Comparison of ENCODE assay signal across 8 cellular contexts in the genomic region with DNA sequence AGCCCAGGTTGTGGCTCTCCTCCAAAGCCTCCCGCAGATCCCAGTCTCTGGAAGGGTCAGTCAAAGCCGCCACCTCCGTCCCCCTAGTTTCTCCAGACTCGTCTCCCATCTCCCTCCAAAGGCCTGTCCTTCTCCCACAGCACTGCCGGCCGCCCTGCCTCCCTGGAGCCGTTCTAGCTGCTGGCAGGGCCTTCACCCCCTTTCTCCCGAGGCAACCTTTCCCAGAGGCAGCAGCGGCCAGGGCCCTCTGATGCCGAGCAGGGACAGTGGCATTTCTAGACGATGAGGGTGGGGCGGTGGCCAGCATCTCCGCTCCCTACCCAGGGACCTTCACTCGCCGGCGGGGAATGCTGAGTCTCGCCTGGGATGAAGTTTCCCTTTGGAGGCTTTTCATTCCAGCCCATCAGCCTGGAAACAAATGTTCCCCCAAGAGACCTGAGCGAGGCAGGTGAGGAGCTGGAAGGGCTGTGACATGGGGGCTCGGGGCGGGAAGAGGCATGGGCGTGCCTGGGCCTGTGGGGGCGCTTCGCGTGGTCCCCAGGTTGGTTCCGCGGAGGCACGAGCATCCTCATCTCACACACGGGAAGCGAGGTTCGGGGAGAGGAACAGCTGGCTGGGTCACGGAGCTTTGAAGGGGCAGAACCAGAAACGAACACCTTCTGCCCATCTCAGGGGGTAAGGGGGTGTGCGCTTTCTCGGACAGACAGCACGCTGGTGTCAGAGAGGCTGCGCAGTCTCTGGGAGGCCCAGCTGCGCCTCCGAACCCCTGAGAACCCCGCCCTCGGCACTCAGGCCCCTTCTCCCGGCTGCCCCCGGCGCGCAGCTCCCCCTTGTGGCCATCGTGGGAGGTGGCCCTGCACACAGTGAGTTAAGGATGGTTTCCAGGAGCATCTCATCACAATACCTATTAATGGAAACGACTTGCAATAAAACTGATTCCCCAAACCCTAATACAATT. TPM values are rescaled to one million over a fixed set of nuclear protein-coding genes. Genes with fewer than 3 reads are reported as not detected.
DNase-seq lines count a peak whose midpoint lies in the region; ATAC-seq and TF ChIP-seq lines count a peak whose summit lies in the region.

No MANE protein-coding gene starts in this region.

- intact Hi-C loops in naive thymus-derived CD4-positive, alpha-beta T cell (cut with micrococcal nuclease), result no loop called here

- H3K36me3 ChIP-seq in Loucy (ENCODE audit: insufficient read depth, low read length) (no peaks in the 10 kb centered on the region), gastroesophageal sphincter (no peaks in the 10 kb centered on the region)
- H3K36me3 ChIP-seq in naive thymus-derived CD4-positive, alpha-beta T cell (ENCODE audit: control insufficient read depth in 2 of 3, insufficient read depth in 3 of 3, low read length in 3 of 3), result no peaks in the 10 kb centered on the region

- H3K4me1 ChIP-seq in Loucy (ENCODE audit: insufficient read depth, low read length, poor library complexity, severe bottlenecking), result no peaks in the 10 kb centered on the region
- no peaks in the 10 kb centered on the region for H3K4me1 ChIP-seq in naive thymus-derived CD4-positive, alpha-beta T cell (ENCODE audit: control insufficient read depth in 2 of 2, insufficient read depth in 2 of 2, low read length in 2 of 2)
- H3K4me1 ChIP-seq in gastroesophageal sphincter, result no peaks in the 10 kb centered on the region

- H3K27me3 Mint-ChIP-seq in activated naive CD8-positive, alpha-beta T cell treated with anti-CD3 and anti-CD28 coated beads, Interleukin-2, amount 50 U/mL, for 24 hours, result no peaks in the 10 kb centered on the region
- H3K27me3 Mint-ChIP-seq in naive thymus-derived CD4-positive, alpha-beta T cell, result no peaks in the 10 kb centered on the region

- peak; percentile 29 for DNase-seq in COLO668 (lab: John Stamatoyannopoulos, UW; ENCODE audit: unreplicated experiment)
- DNase-seq in activated naive CD8-positive, alpha-beta T cell treated with anti-CD3 and anti-CD28 coated beads, Interleukin-2, amount 50 U/mL, for 24 hours, result peak; percentile 67
- peak in 1 of 9 donors; percentile 56 for DNase-seq in naive thymus-derived CD4-positive, alpha-beta T cell
- no peak for DNase-seq in NOMO-1 (lab: John Stamatoyannopoulos, UW; ENCODE audit: unreplicated experiment in 2 of 2)

- no peaks in the 10 kb centered on the region for H3K36me3 Mint-ChIP-seq in activated naive CD8-positive, alpha-beta T cell treated with anti-CD3 and anti-CD28 coated beads, Interleukin-2, amount 50 U/mL, for 24 hours (ENCODE audit: low read depth)
- H3K36me3 Mint-ChIP-seq in naive thymus-derived CD4-positive, alpha-beta T cell, result peaks cover 0 to 8% (median 3%) of the 10 kb centered on the region in 5 donors

- no peak overlapping the region for H3K27ac Mint-ChIP-seq in activated naive CD8-positive, alpha-beta T cell treated with anti-CD3 and anti-CD28 coated beads, Interleukin-2, amount 50 U/mL, for 24 hours
- no peak overlapping the region for H3K27ac Mint-ChIP-seq in naive thymus-derived CD4-positive, alpha-beta T cell

- WGBS in gastroesophageal sphincter (ENCODE audit: low coverage in 1 of 2), 2 donors, result 65 to 69% methylated on average over 4 to 5 of the region's 46 CpGs

- TF ChIP-seq EP300 in gastroesophageal sphincter (IDR thresholded peaks at IDR 0.05), result no peak

- TF ChIP-seq POLR2A in gastroesophageal sphincter (IDR thresholded peaks at IDR 0.05), result no peak

- H3K9me3 Mint-ChIP-seq in activated naive CD8-positive, alpha-beta T cell treated with anti-CD3 and anti-CD28 coated beads, Interleukin-2, amount 50 U/mL, for 24 hours, result no peaks in the 10 kb centered on the region
- H3K9me3 Mint-ChIP-seq in naive thymus-derived CD4-positive, alpha-beta T cell, result no peaks in the 10 kb centered on the region

- H3K9me2 ChIP-seq in Loucy (replicated peaks; ENCODE audit: low read depth, low read length), result no peaks in the 10 kb centered on the region

- no peak overlapping the region for H3K4me2 ChIP-seq in Loucy (ENCODE audit: low read depth, low read length, poor library complexity, severe bottlenecking)

- CTCF ChIA-PET in naive thymus-derived CD4-positive, alpha-beta T cell (lab: Charles Lee), result no interaction called here

- H3K4me1 Mint-ChIP-seq in activated naive CD8-positive, alpha-beta T cell treated with anti-CD3 and anti-CD28 coated beads, Interleukin-2, amount 50 U/mL, for 24 hours, result no peaks in the 10 kb centered on the region
- H3K4me1 Mint-ChIP-seq in naive thymus-derived CD4-positive, alpha-beta T cell, result no peaks in the 10 kb centered on the region

- peak; percentile 91 for TF ChIP-seq CTCF in Loucy (conservative IDR thresholded peaks at IDR 0.05; ENCODE audit: low read length)
- peak in 2 of 4 experiments; percentile 17 to 43 for TF ChIP-seq CTCF in gastroesophageal sphincter (IDR thresholded peaks at IDR 0.05)

- POLR2A ChIA-PET in naive thymus-derived CD4-positive, alpha-beta T cell (lab: Charles Lee), result no interaction called here

- no peaks in the 10 kb centered on the region for H4K20me1 ChIP-seq in Loucy (ENCODE audit: insufficient read depth, low read length, poor library complexity, severe bottlenecking)

- H3K9me3 ChIP-seq in Loucy (ENCODE audit: insufficient read depth, low read depth, low read length), result no peaks in the 10 kb centered on the region
- H3K9me3 ChIP-seq in naive thymus-derived CD4-positive, alpha-beta T cell (ENCODE audit: control insufficient read depth in 2 of 3, low read length in 3 of 3), result no peaks in the 10 kb centered on the region
- no peaks in the 10 kb centered on the region for H3K9me3 ChIP-seq in gastroesophageal sphincter

- no peaks in the 10 kb centered on the region for H3F3A ChIP-seq in Loucy (ENCODE audit: low read depth)

- H3K4me3 ChIP-seq in Loucy (ENCODE audit: low read length, poor library complexity, severe bottlenecking), result no peak overlapping the region
- no peak overlapping the region for H3K4me3 ChIP-seq in naive thymus-derived CD4-positive, alpha-beta T cell (ENCODE audit: low read length)
- no peak overlapping the region for H3K4me3 ChIP-seq in gastroesophageal sphincter

- no peak overlapping the region for H3K9ac ChIP-seq in Loucy (ENCODE audit: low read depth, low read length, poor library complexity, severe bottlenecking)

- no peaks in the 10 kb centered on the region for H3K79me2 ChIP-seq in Loucy (ENCODE audit: insufficient read depth, low read length)

- ATAC-seq in activated naive CD8-positive, alpha-beta T cell treated with anti-CD3 and anti-CD28 coated beads, Interleukin-2, amount 50 U/mL, for 24 hours, result no peak
- ATAC-seq in naive thymus-derived CD4-positive, alpha-beta T cell, result peak; percentile 40
- ATAC-seq in GM18502 (IDR thresholded peaks at IDR 0.05; ENCODE audit: poor library complexity, unreplicated experiment), result no peak
- ATAC-seq in gastroesophageal sphincter, result no peak
- ATAC-seq in HG03025 (IDR thresholded peaks at IDR 0.05; ENCODE audit: low FRiP score, unreplicated experiment), result no peak

- H3K4me3 Mint-ChIP-seq in activated naive CD8-positive, alpha-beta T cell treated with anti-CD3 and anti-CD28 coated beads, Interleukin-2, amount 50 U/mL, for 24 hours, result no peak overlapping the region
- no peak overlapping the region for H3K4me3 Mint-ChIP-seq in naive thymus-derived CD4-positive, alpha-beta T cell

- no peak overlapping the region for H3K27ac ChIP-seq in naive thymus-derived CD4-positive, alpha-beta T cell (ENCODE audit: low read depth, low read length)
- H3K27ac ChIP-seq in gastroesophageal sphincter, result no peak overlapping the region

- no peak overlapping the region for H2AFZ ChIP-seq in Loucy (ENCODE audit: low read length)

- H3K27me3 ChIP-seq in Loucy (ENCODE audit: insufficient read depth, low read length, poor library complexity, severe bottlenecking) (no peaks in the 10 kb centered on the region), gastroesophageal sphincter (peaks cover 20% of the 10 kb centered on the region)
- no peaks in the 10 kb centered on the region for H3K27me3 ChIP-seq in naive thymus-derived CD4-positive, alpha-beta T cell (ENCODE audit: control insufficient read depth in 2 of 2, insufficient read depth in 2 of 2, low read length in 2 of 2)

RNA-seq across cellular contexts. Expression of a gene that starts 18.1 kb away (rescaled TPM):
- total RNA-seq in naive thymus-derived CD4-positive, alpha-beta T cell, result 1 to 10 TPM in 3 of 5 experiments, under 1 TPM in 2; 0.60 to 1.4 (median 1.1) TPM
- under 1 TPM; 0.57 to 0.60 TPM for polyA plus RNA-seq in naive thymus-derived CD4-positive, alpha-beta T cell
- under 1 TPM in 1 of 4 donors, not detected in 3; 0.72 TPM for total RNA-seq in gastroesophageal sphincter

RNA-seq across cellular contexts. Expression of a gene that starts 51.8 kb away (rescaled TPM):
- total RNA-seq in naive thymus-derived CD4-positive, alpha-beta T cell, result 1,000 to 10,000 TPM; 3,135 to 5,501 (median 5,089) TPM
- polyA plus RNA-seq in naive thymus-derived CD4-positive, alpha-beta T cell, result 1,000 to 10,000 TPM; 6,041 to 7,167 TPM
- 1,000 to 10,000 TPM in 2 of 4 donors, 100 to 1,000 TPM in 2; 767 to 1,946 (median 1,260) TPM for total RNA-seq in gastroesophageal sphincter

Comparison
In these comparisons a context has a peak if more than half of its experiments do, and no peak if none do; other contexts are left out.
1. DNase-seq: peak in COLO668 (single experiment) and activated naive CD8-positive, alpha-beta T cell treated with anti-CD3 and anti-CD28 coated beads, Interleukin-2, amount 50 U/mL, for 24 hours (single experiment); none in NOMO-1 (0 of 2).